Comparison of ENCODE assay signal across 8 cellular contexts in genomic region chr1:23691499-23692307, GRCh38. TPM values are rescaled to one million over a fixed set of nuclear protein-coding genes. Genes with fewer than 3 reads are reported as not detected.
DNase-seq lines count a peak whose midpoint lies in the region; ATAC-seq and TF ChIP-seq lines count a peak whose summit lies in the region.

Gene RPL11 (plus strand): TSS chr1:23691806. CDS start chr1:23691824, 18 bp downstream.

- H3K4me1 ChIP-seq in Peyer's patch (peaks cover 0 to 43% (median 11%) of the 10 kb centered on the region in 4 donors), muscle layer of duodenum (ENCODE audit: control insufficient read depth in 1 of 2, insufficient read depth in 2 of 2, low read length in 2 of 2) (peaks cover 12 to 41% of the 10 kb centered on the region in 2 donors)

- peak; percentile 84 for ATAC-seq in GM21717 (IDR thresholded peaks at IDR 0.05; ENCODE audit: unreplicated experiment)
- peak; percentile 99 for ATAC-seq in esophagus mucosa

- H3K4me3 ChIP-seq in Peyer's patch (peak within 1 kb of the TSS; percentile 56 to 80 (median 72)), muscle layer of duodenum (ENCODE audit: low read depth in 1 of 2, low read length in 2 of 2) (peak within 1 kb of the TSS; percentile 89 to 95)

- DNase-seq in DMS53 (lab: John Stamatoyannopoulos, UW) = peak; percentile 99
- peak; percentile 66 for DNase-seq in KG1 (lab: John Stamatoyannopoulos, UW)
- peak; percentile 89 to 96 (median 89) for DNase-seq in Peyer's patch
- DNase-seq in activated T-cell treated with anti-CD3 and anti-CD28 coated beads, Interleukin-2, amount 50 U/mL, for 48 hours = peak; percentile 90 to 91
- DNase-seq in stimulated activated CD8-positive, alpha-beta memory T cell treated with anti-CD3 and anti-CD28 coated beads, Interleukin-7, amount 100 ng/mL, for 4 hours (ENCODE audit: low read depth in 2 of 2) = peak; percentile 80 to 84

- H3K9me3 ChIP-seq in Peyer's patch = no peaks in the 10 kb centered on the region
- no peaks in the 10 kb centered on the region for H3K9me3 ChIP-seq in muscle layer of duodenum (ENCODE audit: control insufficient read depth in 1 of 2, low read length in 2 of 2)

- H3K27ac ChIP-seq in Peyer's patch = peak within 1 kb of the TSS; percentile 73 to 82 (median 79)
- peak within 1 kb of the TSS; percentile 91 for H3K27ac ChIP-seq in muscle layer of duodenum (ENCODE audit: low read length)

- peak; percentile 77 to 91 (median 88) for TF ChIP-seq CTCF in Peyer's patch (IDR thresholded peaks at IDR 0.05)

- H3K36me3 ChIP-seq in Peyer's patch (peaks cover 0 to 38% (median 0%) of the 10 kb centered on the region in 3 donors), muscle layer of duodenum (ENCODE audit: control insufficient read depth in 1 of 2, insufficient read depth in 2 of 2, low read length in 2 of 2) (peaks cover 37 to 39% of the 10 kb centered on the region in 2 donors)

- no peaks in the 10 kb centered on the region for H3K27me3 ChIP-seq in Peyer's patch
- no peaks in the 10 kb centered on the region for H3K27me3 ChIP-seq in muscle layer of duodenum (ENCODE audit: low read depth, low read length)

- TF ChIP-seq POLR2A in Peyer's patch (IDR thresholded peaks at IDR 0.05) = peak; percentile 73 to 80

RNA-seq across cellular contexts. Expression of gene RPL11, which starts in this region (rescaled TPM):
- total RNA-seq in Peyer's patch (100 to 1,000 TPM; 339 to 882 (median 437) TPM), esophagus mucosa (1,140 TPM)

Comparison
In these comparisons a context has a peak if more than half of its experiments do, and no peak if none do; other contexts are left out.
1. Peak in every context shown above with its lines: DNase-seq, ATAC-seq, H3K4me3 ChIP-seq and H3K27ac ChIP-seq.